In the genomic region with DNA sequence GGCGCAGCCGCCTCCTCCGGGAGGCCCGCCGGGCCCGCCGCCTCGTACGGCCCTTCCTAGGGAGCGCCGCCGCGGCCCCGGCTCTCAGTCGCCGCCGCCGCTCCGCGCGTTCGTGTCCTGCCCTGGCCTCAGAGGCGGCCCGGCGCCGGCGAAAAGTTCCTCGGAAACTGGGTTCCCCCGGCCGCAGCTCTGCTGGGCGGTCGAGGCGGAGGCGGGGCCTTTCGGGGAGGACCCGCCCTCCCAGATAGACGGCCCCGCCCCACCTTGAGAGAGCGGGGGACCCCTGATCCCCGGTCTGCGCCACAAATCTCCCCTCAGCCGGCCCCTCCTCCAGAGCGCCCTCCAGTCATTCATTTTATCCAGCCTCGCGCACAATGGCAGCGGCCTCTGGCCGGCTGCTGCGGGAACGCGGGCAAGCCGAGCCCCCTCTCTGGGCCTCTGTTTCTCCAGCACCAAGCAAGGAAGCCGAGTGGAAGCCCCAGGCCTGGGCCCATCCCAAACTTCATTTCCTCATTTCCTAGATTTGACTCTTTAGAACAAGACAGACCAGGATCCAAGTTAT, we compare ENCODE assay signal across 8 cellular contexts. TPM values are rescaled to one million over a fixed set of nuclear protein-coding genes. Genes with fewer than 3 reads are reported as not detected.
A peak's percentile ranks its signal among the peaks of the same experiment; 100 is the strongest.
DNase-seq lines count a peak whose midpoint lies in the region; ATAC-seq and TF ChIP-seq lines count a peak whose summit lies in the region.

A gene (minus strand): TSS at position 169 of the 562 bp plus-strand sequence. CDS start 169 bp downstream, outside the sequence.

- TF ChIP-seq CTCF in WI38 (IDR thresholded peaks at IDR 0.05; ENCODE audit: low read depth, low read length), result no peak

- H3K27me3 ChIP-seq in HUES64 (ENCODE audit: insufficient read depth, low read length), result no peaks in the 10 kb centered on the region

- peak; percentile 26 for ATAC-seq in GM21390 (IDR thresholded peaks at IDR 0.05; ENCODE audit: unreplicated experiment)

- DNase-seq in EH (ENCODE audit: low read depth), result peak; percentile 69
- DNase-seq in left kidney (ENCODE audit: low read depth, low spot score), result peak; percentile 82
- peak; percentile 67 for DNase-seq in stimulated activated CD4-positive, alpha-beta T cell treated with anti-CD3 and anti-CD28 coated beads, Interleukin-4, amount 100 ng/mL, for 1 hour
- no peak for DNase-seq in KG1 (lab: John Stamatoyannopoulos, UW)

- peak within 1 kb of the TSS; percentile 79 for H3K4me3 ChIP-seq in HUES64 (ENCODE audit: low read length)
- H3K4me3 ChIP-seq in WI38 (ENCODE audit: low read depth, low read length), result peak within 1 kb of the TSS; percentile 77

- 3% methylated on average over 52 of the region's 52 CpGs for WGBS in HUES64

- peak within 1 kb of the TSS; percentile 73 for H3K27ac ChIP-seq in HUES64 (ENCODE audit: low read depth, low read length)
- peak within 1 kb of the TSS; percentile 100 for H3K27ac ChIP-seq in cingulate gyrus (ENCODE audit: low read depth, low read length)

- H3K9ac ChIP-seq in HUES64 (ENCODE audit: low read depth, low read length), result peak within 1 kb of the TSS; percentile 97

- H3K9me3 ChIP-seq in HUES64 (ENCODE audit: insufficient read depth, low read depth, low read length), result no peaks in the 10 kb centered on the region

- H3K36me3 ChIP-seq in HUES64 (ENCODE audit: insufficient read depth, low read length), result 0 out of 2 replicates have a peak, but pooled peaks cover 11% of the 10 kb centered on the region

- peaks cover 42% of the 10 kb centered on the region for H3K4me1 ChIP-seq in HUES64 (ENCODE audit: insufficient read depth, low read length)

RNA-seq across cellular contexts. Expression of the gene that starts here (rescaled TPM):
- 71.0 TPM for polyA plus RNA-seq in HUES64 (2013, experiment 1 of 2)
- 60.6 TPM for polyA plus RNA-seq in HUES64 (2013, experiment 2 of 2)
